ENCODE assay signal across 8 cellular contexts in genomic region chrX:131821945-131822622, GRCh38.
A peak's percentile ranks its signal among the peaks of the same experiment; 100 is the strongest.
DNase-seq lines count a peak whose midpoint lies in the region; ATAC-seq and TF ChIP-seq lines count a peak whose summit lies in the region.

No MANE protein-coding gene starts in this region.

- no peak for TF ChIP-seq CTCF in GM12875 (IDR thresholded peaks at IDR 0.05; ENCODE audit: borderline replicate concordance, insufficient read depth, low read depth, low read length)

- peak; percentile 65 for DNase-seq in activated gamma-delta T cell treated with anti-CD3 and anti-CD28 coated beads, Interleukin-2, amount 50 U/mL, for 16 hours (ENCODE audit: low read depth)
- DNase-seq in memory B cell (ENCODE audit: low spot score in 2 of 2) (peak in 1 of 2 donors; percentile 81), NCI-H2227 treated with DMSO at 0.1 percent for 48 hours (lab: John Stamatoyannopoulos, UW) (no peak), KBM-7 (no peak), NCI-H2107 (lab: John Stamatoyannopoulos, UW) (no peak)

- peak overlapping the region; percentile 20 for H3K27ac Mint-ChIP-seq in memory B cell

- H3K36me3 Mint-ChIP-seq in memory B cell, result no peaks in the 10 kb centered on the region

- H3K27me3 Mint-ChIP-seq in memory B cell, result no peaks in the 10 kb centered on the region

- ATAC-seq in HG02870 (IDR thresholded peaks at IDR 0.05; ENCODE audit: unreplicated experiment) (peak; percentile 89), memory B cell (ENCODE audit: low read depth) (peak; percentile 34), HG03175 (IDR thresholded peaks at IDR 0.05; ENCODE audit: unreplicated experiment) (no peak)

- H3K4me1 Mint-ChIP-seq in memory B cell, result peaks cover 9% of the 10 kb centered on the region

- no peak overlapping the region for H3K4me3 Mint-ChIP-seq in memory B cell

- in situ Hi-C loops in KBM-7 (cut with MboI; ENCODE audit: low pct_unique_long_range_greater_than_20kb, low sequenced_read_pairs), result no loop called here

- H3K9me3 Mint-ChIP-seq in memory B cell, result no peaks in the 10 kb centered on the region

- peak overlapping the region; percentile 45 for H3K4me3 ChIP-seq in GM12875 (ENCODE audit: low read depth, low read length)
